In the genomic region with DNA sequence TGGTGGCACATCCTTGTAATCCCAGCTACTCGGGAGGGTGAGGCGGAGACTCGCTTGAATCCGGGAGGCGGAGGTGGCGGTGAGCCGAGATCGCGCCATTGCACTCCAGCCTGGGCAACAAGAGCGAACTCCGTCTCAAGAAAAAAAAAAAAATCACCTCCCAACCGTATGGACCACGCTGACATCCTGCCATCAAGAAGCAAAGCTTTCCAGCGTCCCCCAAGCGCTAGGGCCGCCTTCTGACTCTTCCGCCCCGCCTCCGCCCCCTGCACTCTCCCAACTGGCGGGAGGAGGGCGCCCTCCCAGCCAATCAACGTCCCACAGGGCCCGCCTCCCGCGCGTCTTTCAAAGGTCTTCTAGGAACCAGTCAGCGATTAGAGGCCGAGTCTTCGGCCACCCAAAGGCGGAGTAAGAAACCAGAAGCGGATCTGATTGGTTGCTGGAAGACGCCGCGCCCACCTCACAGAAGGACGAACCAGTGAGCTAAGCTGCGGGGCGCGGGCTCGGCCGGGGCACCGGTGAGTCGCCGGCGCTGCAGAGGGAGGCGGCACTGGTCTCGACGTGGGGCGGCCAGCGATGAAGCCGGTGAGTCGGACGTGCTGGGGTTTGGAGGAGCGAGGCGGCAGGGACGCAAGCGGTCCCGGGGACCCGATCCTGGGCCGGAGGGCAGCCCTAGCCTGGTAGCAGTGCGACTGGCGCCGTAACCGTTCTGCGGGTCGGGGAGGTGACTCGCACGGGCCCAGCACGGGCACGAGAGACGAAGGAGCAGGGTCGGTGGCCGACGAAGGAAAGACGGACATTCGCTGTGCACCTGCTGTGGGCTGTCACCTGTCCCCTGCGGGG, we compare ENCODE assay signal across 1 cellular context.
A peak's percentile ranks its signal among the peaks of the same experiment; 100 is the strongest.
TF ChIP-seq lines count a peak whose summit lies in the region.

A gene with protein sequence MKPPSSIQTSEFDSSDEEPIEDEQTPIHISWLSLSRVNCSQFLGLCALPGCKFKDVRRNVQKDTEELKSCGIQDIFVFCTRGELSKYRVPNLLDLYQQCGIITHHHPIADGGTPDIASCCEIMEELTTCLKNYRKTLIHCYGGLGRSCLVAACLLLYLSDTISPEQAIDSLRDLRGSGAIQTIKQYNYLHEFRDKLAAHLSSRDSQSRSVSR (plus strand): TSS at position 515 of the 843 bp plus-strand sequence. CDS start 62 bp downstream, at position 577.

TF ChIP-seq in K562, 482 proteins besides CTCF, POLR2A, EP300 and RAD21 (continued from another document and continues in another):
- TF ChIP-seq, protein P1, sequence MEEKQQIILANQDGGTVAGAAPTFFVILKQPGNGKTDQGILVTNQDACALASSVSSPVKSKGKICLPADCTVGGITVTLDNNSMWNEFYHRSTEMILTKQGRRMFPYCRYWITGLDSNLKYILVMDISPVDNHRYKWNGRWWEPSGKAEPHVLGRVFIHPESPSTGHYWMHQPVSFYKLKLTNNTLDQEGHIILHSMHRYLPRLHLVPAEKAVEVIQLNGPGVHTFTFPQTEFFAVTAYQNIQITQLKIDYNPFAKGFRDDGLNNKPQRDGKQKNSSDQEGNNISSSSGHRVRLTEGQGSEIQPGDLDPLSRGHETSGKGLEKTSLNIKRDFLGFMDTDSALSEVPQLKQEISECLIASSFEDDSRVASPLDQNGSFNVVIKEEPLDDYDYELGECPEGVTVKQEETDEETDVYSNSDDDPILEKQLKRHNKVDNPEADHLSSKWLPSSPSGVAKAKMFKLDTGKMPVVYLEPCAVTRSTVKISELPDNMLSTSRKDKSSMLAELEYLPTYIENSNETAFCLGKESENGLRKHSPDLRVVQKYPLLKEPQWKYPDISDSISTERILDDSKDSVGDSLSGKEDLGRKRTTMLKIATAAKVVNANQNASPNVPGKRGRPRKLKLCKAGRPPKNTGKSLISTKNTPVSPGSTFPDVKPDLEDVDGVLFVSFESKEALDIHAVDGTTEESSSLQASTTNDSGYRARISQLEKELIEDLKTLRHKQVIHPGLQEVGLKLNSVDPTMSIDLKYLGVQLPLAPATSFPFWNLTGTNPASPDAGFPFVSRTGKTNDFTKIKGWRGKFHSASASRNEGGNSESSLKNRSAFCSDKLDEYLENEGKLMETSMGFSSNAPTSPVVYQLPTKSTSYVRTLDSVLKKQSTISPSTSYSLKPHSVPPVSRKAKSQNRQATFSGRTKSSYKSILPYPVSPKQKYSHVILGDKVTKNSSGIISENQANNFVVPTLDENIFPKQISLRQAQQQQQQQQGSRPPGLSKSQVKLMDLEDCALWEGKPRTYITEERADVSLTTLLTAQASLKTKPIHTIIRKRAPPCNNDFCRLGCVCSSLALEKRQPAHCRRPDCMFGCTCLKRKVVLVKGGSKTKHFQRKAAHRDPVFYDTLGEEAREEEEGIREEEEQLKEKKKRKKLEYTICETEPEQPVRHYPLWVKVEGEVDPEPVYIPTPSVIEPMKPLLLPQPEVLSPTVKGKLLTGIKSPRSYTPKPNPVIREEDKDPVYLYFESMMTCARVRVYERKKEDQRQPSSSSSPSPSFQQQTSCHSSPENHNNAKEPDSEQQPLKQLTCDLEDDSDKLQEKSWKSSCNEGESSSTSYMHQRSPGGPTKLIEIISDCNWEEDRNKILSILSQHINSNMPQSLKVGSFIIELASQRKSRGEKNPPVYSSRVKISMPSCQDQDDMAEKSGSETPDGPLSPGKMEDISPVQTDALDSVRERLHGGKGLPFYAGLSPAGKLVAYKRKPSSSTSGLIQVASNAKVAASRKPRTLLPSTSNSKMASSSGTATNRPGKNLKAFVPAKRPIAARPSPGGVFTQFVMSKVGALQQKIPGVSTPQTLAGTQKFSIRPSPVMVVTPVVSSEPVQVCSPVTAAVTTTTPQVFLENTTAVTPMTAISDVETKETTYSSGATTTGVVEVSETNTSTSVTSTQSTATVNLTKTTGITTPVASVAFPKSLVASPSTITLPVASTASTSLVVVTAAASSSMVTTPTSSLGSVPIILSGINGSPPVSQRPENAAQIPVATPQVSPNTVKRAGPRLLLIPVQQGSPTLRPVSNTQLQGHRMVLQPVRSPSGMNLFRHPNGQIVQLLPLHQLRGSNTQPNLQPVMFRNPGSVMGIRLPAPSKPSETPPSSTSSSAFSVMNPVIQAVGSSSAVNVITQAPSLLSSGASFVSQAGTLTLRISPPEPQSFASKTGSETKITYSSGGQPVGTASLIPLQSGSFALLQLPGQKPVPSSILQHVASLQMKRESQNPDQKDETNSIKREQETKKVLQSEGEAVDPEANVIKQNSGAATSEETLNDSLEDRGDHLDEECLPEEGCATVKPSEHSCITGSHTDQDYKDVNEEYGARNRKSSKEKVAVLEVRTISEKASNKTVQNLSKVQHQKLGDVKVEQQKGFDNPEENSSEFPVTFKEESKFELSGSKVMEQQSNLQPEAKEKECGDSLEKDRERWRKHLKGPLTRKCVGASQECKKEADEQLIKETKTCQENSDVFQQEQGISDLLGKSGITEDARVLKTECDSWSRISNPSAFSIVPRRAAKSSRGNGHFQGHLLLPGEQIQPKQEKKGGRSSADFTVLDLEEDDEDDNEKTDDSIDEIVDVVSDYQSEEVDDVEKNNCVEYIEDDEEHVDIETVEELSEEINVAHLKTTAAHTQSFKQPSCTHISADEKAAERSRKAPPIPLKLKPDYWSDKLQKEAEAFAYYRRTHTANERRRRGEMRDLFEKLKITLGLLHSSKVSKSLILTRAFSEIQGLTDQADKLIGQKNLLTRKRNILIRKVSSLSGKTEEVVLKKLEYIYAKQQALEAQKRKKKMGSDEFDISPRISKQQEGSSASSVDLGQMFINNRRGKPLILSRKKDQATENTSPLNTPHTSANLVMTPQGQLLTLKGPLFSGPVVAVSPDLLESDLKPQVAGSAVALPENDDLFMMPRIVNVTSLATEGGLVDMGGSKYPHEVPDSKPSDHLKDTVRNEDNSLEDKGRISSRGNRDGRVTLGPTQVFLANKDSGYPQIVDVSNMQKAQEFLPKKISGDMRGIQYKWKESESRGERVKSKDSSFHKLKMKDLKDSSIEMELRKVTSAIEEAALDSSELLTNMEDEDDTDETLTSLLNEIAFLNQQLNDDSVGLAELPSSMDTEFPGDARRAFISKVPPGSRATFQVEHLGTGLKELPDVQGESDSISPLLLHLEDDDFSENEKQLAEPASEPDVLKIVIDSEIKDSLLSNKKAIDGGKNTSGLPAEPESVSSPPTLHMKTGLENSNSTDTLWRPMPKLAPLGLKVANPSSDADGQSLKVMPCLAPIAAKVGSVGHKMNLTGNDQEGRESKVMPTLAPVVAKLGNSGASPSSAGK (IDR thresholded peaks at IDR 0.05), result peak; percentile 81
- TF ChIP-seq, protein P2, sequence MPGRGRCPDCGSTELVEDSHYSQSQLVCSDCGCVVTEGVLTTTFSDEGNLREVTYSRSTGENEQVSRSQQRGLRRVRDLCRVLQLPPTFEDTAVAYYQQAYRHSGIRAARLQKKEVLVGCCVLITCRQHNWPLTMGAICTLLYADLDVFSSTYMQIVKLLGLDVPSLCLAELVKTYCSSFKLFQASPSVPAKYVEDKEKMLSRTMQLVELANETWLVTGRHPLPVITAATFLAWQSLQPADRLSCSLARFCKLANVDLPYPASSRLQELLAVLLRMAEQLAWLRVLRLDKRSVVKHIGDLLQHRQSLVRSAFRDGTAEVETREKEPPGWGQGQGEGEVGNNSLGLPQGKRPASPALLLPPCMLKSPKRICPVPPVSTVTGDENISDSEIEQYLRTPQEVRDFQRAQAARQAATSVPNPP (IDR thresholded peaks at IDR 0.05; ENCODE audit: borderline replicate concordance, insufficient read depth, insufficient read length), result no peak
- no peak for TF ChIP-seq ZNF699 (CRISPR knock-in tag; IDR thresholded peaks at IDR 0.05; ENCODE audit: insufficient replicate concordance)
- TF ChIP-seq, protein P3, sequence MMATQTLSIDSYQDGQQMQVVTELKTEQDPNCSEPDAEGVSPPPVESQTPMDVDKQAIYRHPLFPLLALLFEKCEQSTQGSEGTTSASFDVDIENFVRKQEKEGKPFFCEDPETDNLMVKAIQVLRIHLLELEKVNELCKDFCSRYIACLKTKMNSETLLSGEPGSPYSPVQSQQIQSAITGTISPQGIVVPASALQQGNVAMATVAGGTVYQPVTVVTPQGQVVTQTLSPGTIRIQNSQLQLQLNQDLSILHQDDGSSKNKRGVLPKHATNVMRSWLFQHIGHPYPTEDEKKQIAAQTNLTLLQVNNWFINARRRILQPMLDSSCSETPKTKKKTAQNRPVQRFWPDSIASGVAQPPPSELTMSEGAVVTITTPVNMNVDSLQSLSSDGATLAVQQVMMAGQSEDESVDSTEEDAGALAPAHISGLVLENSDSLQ (IDR thresholded peaks at IDR 0.05), result peak; percentile 92
- TF ChIP-seq, protein P4, sequence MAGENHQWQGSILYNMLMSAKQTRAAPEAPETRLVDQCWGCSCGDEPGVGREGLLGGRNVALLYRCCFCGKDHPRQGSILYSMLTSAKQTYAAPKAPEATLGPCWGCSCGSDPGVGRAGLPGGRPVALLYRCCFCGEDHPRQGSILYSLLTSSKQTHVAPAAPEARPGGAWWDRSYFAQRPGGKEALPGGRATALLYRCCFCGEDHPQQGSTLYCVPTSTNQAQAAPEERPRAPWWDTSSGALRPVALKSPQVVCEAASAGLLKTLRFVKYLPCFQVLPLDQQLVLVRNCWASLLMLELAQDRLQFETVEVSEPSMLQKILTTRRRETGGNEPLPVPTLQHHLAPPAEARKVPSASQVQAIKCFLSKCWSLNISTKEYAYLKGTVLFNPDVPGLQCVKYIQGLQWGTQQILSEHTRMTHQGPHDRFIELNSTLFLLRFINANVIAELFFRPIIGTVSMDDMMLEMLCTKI (IDR thresholded peaks at IDR 0.05; ENCODE audit: partially characterized antibody), result no peak
- no peak for TF ChIP-seq ZNF586 (CRISPR knock-in tag; conservative IDR thresholded peaks at IDR 0.05)
- TF ChIP-seq POLR2G (IDR thresholded peaks at IDR 0.05; ENCODE audit: low read depth, low read length), result peak; percentile 98
- TF ChIP-seq, protein P5, sequence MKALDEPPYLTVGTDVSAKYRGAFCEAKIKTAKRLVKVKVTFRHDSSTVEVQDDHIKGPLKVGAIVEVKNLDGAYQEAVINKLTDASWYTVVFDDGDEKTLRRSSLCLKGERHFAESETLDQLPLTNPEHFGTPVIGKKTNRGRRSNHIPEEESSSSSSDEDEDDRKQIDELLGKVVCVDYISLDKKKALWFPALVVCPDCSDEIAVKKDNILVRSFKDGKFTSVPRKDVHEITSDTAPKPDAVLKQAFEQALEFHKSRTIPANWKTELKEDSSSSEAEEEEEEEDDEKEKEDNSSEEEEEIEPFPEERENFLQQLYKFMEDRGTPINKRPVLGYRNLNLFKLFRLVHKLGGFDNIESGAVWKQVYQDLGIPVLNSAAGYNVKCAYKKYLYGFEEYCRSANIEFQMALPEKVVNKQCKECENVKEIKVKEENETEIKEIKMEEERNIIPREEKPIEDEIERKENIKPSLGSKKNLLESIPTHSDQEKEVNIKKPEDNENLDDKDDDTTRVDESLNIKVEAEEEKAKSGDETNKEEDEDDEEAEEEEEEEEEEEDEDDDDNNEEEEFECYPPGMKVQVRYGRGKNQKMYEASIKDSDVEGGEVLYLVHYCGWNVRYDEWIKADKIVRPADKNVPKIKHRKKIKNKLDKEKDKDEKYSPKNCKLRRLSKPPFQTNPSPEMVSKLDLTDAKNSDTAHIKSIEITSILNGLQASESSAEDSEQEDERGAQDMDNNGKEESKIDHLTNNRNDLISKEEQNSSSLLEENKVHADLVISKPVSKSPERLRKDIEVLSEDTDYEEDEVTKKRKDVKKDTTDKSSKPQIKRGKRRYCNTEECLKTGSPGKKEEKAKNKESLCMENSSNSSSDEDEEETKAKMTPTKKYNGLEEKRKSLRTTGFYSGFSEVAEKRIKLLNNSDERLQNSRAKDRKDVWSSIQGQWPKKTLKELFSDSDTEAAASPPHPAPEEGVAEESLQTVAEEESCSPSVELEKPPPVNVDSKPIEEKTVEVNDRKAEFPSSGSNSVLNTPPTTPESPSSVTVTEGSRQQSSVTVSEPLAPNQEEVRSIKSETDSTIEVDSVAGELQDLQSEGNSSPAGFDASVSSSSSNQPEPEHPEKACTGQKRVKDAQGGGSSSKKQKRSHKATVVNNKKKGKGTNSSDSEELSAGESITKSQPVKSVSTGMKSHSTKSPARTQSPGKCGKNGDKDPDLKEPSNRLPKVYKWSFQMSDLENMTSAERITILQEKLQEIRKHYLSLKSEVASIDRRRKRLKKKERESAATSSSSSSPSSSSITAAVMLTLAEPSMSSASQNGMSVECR (CRISPR knock-in tag; IDR thresholded peaks at IDR 0.05), result peak; percentile 74
- peak; percentile 42; the same call in 1 of the 2 replicates for TF ChIP-seq LCOR (CRISPR knock-in tag; IDR thresholded peaks at IDR 0.05)
- TF ChIP-seq ETS2 (tag; IDR thresholded peaks at IDR 0.05; ENCODE audit: borderline replicate concordance, poor library complexity, severe bottlenecking), result no peak
- TF ChIP-seq U2AF1 (optimal IDR thresholded peaks at IDR 0.05; ENCODE audit: low read depth, low read length), result no peak
- TF ChIP-seq ZNF384 (IDR thresholded peaks at IDR 0.05; ENCODE audit: low read depth, low read length), result 0 out of 2 replicates have a peak, but pooled peaks have one; percentile 4
- TF ChIP-seq CREM (IDR thresholded peaks at IDR 0.05; ENCODE audit: low read depth), result peak; percentile 59
- TF ChIP-seq BHLHE40 (IDR thresholded peaks at IDR 0.05; ENCODE audit: low read length), result 0 out of 2 replicates have a peak, but pooled peaks have one; percentile 23
- TF ChIP-seq CHD2 (IDR thresholded peaks at IDR 0.05; ENCODE audit: low read depth, low read length), result peak; percentile 74
- TF ChIP-seq, protein P6, sequence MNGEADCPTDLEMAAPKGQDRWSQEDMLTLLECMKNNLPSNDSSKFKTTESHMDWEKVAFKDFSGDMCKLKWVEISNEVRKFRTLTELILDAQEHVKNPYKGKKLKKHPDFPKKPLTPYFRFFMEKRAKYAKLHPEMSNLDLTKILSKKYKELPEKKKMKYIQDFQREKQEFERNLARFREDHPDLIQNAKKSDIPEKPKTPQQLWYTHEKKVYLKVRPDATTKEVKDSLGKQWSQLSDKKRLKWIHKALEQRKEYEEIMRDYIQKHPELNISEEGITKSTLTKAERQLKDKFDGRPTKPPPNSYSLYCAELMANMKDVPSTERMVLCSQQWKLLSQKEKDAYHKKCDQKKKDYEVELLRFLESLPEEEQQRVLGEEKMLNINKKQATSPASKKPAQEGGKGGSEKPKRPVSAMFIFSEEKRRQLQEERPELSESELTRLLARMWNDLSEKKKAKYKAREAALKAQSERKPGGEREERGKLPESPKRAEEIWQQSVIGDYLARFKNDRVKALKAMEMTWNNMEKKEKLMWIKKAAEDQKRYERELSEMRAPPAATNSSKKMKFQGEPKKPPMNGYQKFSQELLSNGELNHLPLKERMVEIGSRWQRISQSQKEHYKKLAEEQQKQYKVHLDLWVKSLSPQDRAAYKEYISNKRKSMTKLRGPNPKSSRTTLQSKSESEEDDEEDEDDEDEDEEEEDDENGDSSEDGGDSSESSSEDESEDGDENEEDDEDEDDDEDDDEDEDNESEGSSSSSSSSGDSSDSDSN (IDR thresholded peaks at IDR 0.05; ENCODE audit: borderline replicate concordance in 1 of 2, low read depth in 2 of 2, low read length in 2 of 2), result peak; percentile 47 to 66; a peak in 1 of 4 replicates
- TF ChIP-seq, protein P7, sequence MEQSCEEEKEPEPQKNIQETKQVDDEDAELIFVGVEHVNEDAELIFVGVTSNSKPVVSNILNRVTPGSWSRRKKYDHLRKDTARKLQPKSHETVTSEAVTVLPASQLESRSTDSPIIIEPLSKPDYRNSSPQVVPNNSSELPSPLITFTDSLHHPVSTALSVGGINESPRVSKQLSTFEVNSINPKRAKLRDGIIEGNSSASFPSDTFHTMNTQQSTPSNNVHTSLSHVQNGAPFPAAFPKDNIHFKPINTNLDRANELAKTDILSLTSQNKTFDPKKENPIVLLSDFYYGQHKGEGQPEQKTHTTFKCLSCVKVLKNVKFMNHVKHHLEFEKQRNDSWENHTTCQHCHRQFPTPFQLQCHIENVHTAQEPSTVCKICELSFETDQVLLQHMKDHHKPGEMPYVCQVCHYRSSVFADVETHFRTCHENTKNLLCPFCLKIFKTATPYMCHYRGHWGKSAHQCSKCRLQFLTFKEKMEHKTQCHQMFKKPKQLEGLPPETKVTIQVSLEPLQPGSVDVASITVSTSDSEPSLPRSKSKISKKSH (CRISPR knock-in tag; IDR thresholded peaks at IDR 0.05), result no peak
